Comparison of ENCODE assay signal across 13 cellular contexts in the genomic region with DNA sequence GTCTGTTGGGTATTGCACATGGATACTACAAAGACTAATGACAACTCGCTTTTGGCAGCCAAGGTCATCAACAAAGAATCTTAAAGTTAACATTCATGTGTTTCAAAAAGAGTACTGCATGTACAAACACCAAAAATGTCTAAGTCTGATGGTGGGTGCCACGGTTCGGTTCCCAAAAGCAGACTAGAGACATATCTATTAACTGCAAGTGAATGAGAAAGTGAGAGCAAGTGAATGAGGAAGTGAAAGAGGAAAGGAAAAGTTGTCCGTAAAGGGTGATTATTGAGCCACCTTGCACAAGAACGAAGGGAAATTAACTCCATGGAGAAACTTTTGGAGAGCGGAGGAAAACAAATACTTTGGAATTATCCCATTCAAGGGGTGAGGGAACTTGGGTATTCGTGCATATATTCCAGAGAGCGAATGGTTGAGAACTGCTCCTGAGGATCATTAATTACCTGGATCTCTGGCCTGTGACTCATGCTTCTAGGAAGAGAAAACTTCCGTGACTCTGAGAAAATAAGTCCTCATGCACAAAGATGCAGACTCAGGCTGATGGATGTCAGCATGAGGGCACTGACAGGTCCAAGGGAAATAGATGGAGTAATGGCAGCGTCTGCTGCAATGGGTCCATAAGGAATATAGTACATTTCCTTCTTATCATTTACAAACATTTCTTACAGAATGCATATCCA.
DNase-seq lines count a peak whose midpoint lies in the region; ATAC-seq and TF ChIP-seq lines count a peak whose summit lies in the region.
"Had no signal": no experiment of that assay in that cellular context is flagged by ENCODE, and none has a peak within 500 bp of the region (broad histone marks: within the 10 kb centered on the region; RNA-seq: fewer than 3 reads in every experiment).

No MANE protein-coding gene starts in this region.

- H3K36me3 ChIP-seq in ACC112 (ENCODE audit: insufficient read depth, low read length): no peaks in the 10 kb centered on the region
- H3K36me3 ChIP-seq: right atrium auricular region had no signal

- H3K79me2 ChIP-seq in ACC112 (ENCODE audit: control insufficient read depth, insufficient read depth, low read length, unreplicated experiment): no peaks in the 10 kb centered on the region

- H3K27ac ChIP-seq in ACC112 (ENCODE audit: low read depth, low read length) (no peak overlapping the region), dorsolateral prefrontal cortex (no peak overlapping the region)
- H3K27ac ChIP-seq: right atrium auricular region had no signal

- CTCF ChIA-PET in activated B cell treated with CpG ODN at 0.5 μM for 24 hours (lab: Charles Lee): no interaction called here

- H3K4me3 ChIP-seq in ACC112 (ENCODE audit: low read depth, low read length) (no peak overlapping the region), dorsolateral prefrontal cortex (no peak overlapping the region)
- H3K4me3 ChIP-seq: right atrium auricular region had no signal

- peak overlapping the region; percentile 3 for H2AFZ ChIP-seq in ACC112 (ENCODE audit: low read length, unreplicated experiment)

- peaks cover 18% of the 10 kb centered on the region for H3K4me1 Mint-ChIP-seq in activated B cell treated with CpG ODN at 0.5 μM for 24 hours

- intact Hi-C loops in activated B cell treated with CpG ODN at 0.5 μM for 24 hours (cut with micrococcal nuclease): loop anchor here (2.0 kb wide), 1 partner anchor 423 kb away; no protein-coding TSS in a partner anchor
- intact Hi-C loops in dorsolateral prefrontal cortex (cut with DNase I): no loop called here
- intact Hi-C loops in cardiac septum (cut with DNase I): no loop called here

- H3K9me3 Mint-ChIP-seq in activated B cell treated with CpG ODN at 0.5 μM for 24 hours: peaks cover 2% of the 10 kb centered on the region

- H3K27me3 Mint-ChIP-seq in activated B cell treated with CpG ODN at 0.5 μM for 24 hours: no peaks in the 10 kb centered on the region

- H3K36me3 Mint-ChIP-seq in activated B cell treated with CpG ODN at 0.5 μM for 24 hours (ENCODE audit: low read depth): no peaks in the 10 kb centered on the region

- H3K27me3 ChIP-seq in ACC112 (ENCODE audit: insufficient read depth, low read length) (no peaks in the 10 kb centered on the region), dorsolateral prefrontal cortex (no peaks in the 10 kb centered on the region)
- H3K27me3 ChIP-seq: right atrium auricular region had no signal

- POLR2A ChIA-PET in activated B cell treated with CpG ODN at 0.5 μM for 24 hours (lab: Charles Lee): no interaction called here

- TF ChIP-seq CTCF in activated B cell treated with CpG ODN at 0.5 μM for 24 hours (IDR thresholded peaks at IDR 0.05) (no peak), dorsolateral prefrontal cortex (IDR thresholded peaks at IDR 0.05 in 54 of 56, conservative IDR thresholded peaks at IDR 0.05 in 2 of 56; ENCODE audit: low read depth in 1 of 56, partially characterized antibody in 56 of 56) (no peak)

- ATAC-seq in GM19468 (IDR thresholded peaks at IDR 0.05; ENCODE audit: extremely low read depth, unreplicated experiment): peak; percentile 52
- ATAC-seq in HG03378 (IDR thresholded peaks at IDR 0.05; ENCODE audit: unreplicated experiment): peak; percentile 78
- peak; percentile 97 for ATAC-seq in activated B cell treated with CpG ODN at 0.5 μM for 24 hours (ENCODE audit: low read depth)
- no peak for ATAC-seq in GM19324 (IDR thresholded peaks at IDR 0.05; ENCODE audit: low FRiP score, unreplicated experiment)
- ATAC-seq: activated CD4-positive, CD25-positive, alpha-beta regulatory T cell treated with anti-CD3 and anti-CD28 coated beads, Interleukin-2, amount 50 U/mL, for 24 hours had no signal

- DNase-seq in activated B cell treated with CpG ODN at 0.5 μM for 24 hours (no peak), dorsolateral prefrontal cortex (no peak), mesenteric fat pad (ENCODE audit: low spot score) (no peak), cardiac septum (ENCODE audit: low spot score) (no peak)
- DNase-seq: 8988T; activated effector memory CD4-positive, alpha-beta T cell treated with Interleukin-2 at 50 U/mL for 16 hours; NCI-H1694 had no signal

- peak overlapping the region; percentile 58 for H3K4me3 Mint-ChIP-seq in activated B cell treated with CpG ODN at 0.5 μM for 24 hours

- H3K4me1 ChIP-seq in ACC112 (ENCODE audit: control insufficient read depth, insufficient read depth, low read length, unreplicated experiment): peaks cover 5% of the 10 kb centered on the region
- H3K4me1 ChIP-seq: right atrium auricular region had no signal

- peak overlapping the region; percentile 2 for H3K27ac Mint-ChIP-seq in activated B cell treated with CpG ODN at 0.5 μM for 24 hours
